8 cellular contexts compared by ENCODE assay signal in genomic region chr2:205681836-205682238, GRCh38. TPM values are rescaled to one million over a fixed set of nuclear protein-coding genes. Genes with fewer than 3 reads are reported as not detected.
A peak's percentile ranks its signal among the peaks of the same experiment; 100 is the strongest.
DNase-seq lines count a peak whose midpoint lies in the region; ATAC-seq and TF ChIP-seq lines count a peak whose summit lies in the region.

No MANE protein-coding gene starts in this region.

- WGBS in stomach, 5 donors: 0 to 2% (median 1%) methylated on average over 3 to 42 of the region's 42 CpGs

- intact Hi-C loops in natural killer cell (cut with micrococcal nuclease): no loop called here
- intact Hi-C loops in stomach (cut with DNase I; ENCODE audit: low total_unique reads): no loop called here

- no peaks in the 10 kb centered on the region for H3K9me3 Mint-ChIP-seq in natural killer cell treated with Interleukin-12 subunit alpha and Interleukin-12 subunit beta and Interleukin-15 and Interleukin-18, amount 100 ng/mL, for 72 hours
- H3K9me3 Mint-ChIP-seq in natural killer cell: no peaks in the 10 kb centered on the region
- H3K9me3 Mint-ChIP-seq in activated naive CD8-positive, alpha-beta T cell (ENCODE audit: low read depth): no peaks in the 10 kb centered on the region

- DNase-seq in natural killer cell treated with Interleukin-12 subunit alpha and Interleukin-12 subunit beta and Interleukin-15 and Interleukin-18, amount 100 ng/mL, for 72 hours (ENCODE audit: low spot score): no peak
- no peak for DNase-seq in natural killer cell
- DNase-seq in stomach: no peak
- no peak for DNase-seq in anterior cingulate cortex (lab: John Stamatoyannopoulos, UW)

- TF ChIP-seq CTCF in natural killer cell (IDR thresholded peaks at IDR 0.05) (no peak), stomach (IDR thresholded peaks at IDR 0.05) (no peak)

- ATAC-seq in natural killer cell treated with Interleukin-12 subunit alpha and Interleukin-12 subunit beta and Interleukin-15 and Interleukin-18, amount 100 ng/mL, for 72 hours: no peak
- ATAC-seq in natural killer cell (no peak), HG03354 (IDR thresholded peaks at IDR 0.05; ENCODE audit: poor library complexity, severe bottlenecking, unreplicated experiment) (peak; percentile 45), HG03342 (IDR thresholded peaks at IDR 0.05; ENCODE audit: unreplicated experiment) (no peak)

- H3K4me1 ChIP-seq in iPS-18a (ENCODE audit: control insufficient read depth, low read depth, low read length) (peaks cover 43% of the 10 kb centered on the region), stomach (peaks cover 14 to 68% (median 58%) of the 10 kb centered on the region in 4 donors)

- H3K27ac Mint-ChIP-seq in natural killer cell treated with Interleukin-12 subunit alpha and Interleukin-12 subunit beta and Interleukin-15 and Interleukin-18, amount 100 ng/mL, for 72 hours: no peak overlapping the region
- H3K27ac Mint-ChIP-seq in natural killer cell: no peak overlapping the region
- no peak overlapping the region for H3K27ac Mint-ChIP-seq in activated naive CD8-positive, alpha-beta T cell

- no peak for TF ChIP-seq EP300 in stomach (IDR thresholded peaks at IDR 0.05)

- peaks cover 4 to 7% of the 10 kb centered on the region in 2 donors for H3K4me1 Mint-ChIP-seq in natural killer cell treated with Interleukin-12 subunit alpha and Interleukin-12 subunit beta and Interleukin-15 and Interleukin-18, amount 100 ng/mL, for 72 hours (ENCODE audit: low read depth in 2 of 2)
- H3K4me1 Mint-ChIP-seq in natural killer cell: no peaks in the 10 kb centered on the region
- peaks cover 32% of the 10 kb centered on the region for H3K4me1 Mint-ChIP-seq in activated naive CD8-positive, alpha-beta T cell (ENCODE audit: low read depth)

- H3K36me3 ChIP-seq in iPS-18a (ENCODE audit: control insufficient read depth, low read depth, low read length) (no peaks in the 10 kb centered on the region), stomach (no peaks in the 10 kb centered on the region)

- peak overlapping the region; percentile 73 for H3K4me3 ChIP-seq in iPS-18a (ENCODE audit: low read length)
- peak overlapping the region; percentile 65 to 76 (median 70) for H3K4me3 ChIP-seq in stomach

- peak overlapping the region; percentile 28 for H3K4me3 Mint-ChIP-seq in natural killer cell treated with Interleukin-12 subunit alpha and Interleukin-12 subunit beta and Interleukin-15 and Interleukin-18, amount 100 ng/mL, for 72 hours
- H3K4me3 Mint-ChIP-seq in natural killer cell: no peak overlapping the region
- peak overlapping the region; percentile 86 for H3K4me3 Mint-ChIP-seq in activated naive CD8-positive, alpha-beta T cell

- H3K27ac ChIP-seq in iPS-18a (ENCODE audit: low read length) (no peak overlapping the region), stomach (peak overlapping the region; percentile 75 to 93 (median 88))

- no peak for TF ChIP-seq POLR2A in stomach (IDR thresholded peaks at IDR 0.05)

- no peaks in the 10 kb centered on the region for H3K36me3 Mint-ChIP-seq in natural killer cell treated with Interleukin-12 subunit alpha and Interleukin-12 subunit beta and Interleukin-15 and Interleukin-18, amount 100 ng/mL, for 72 hours
- no peaks in the 10 kb centered on the region for H3K36me3 Mint-ChIP-seq in natural killer cell
- H3K36me3 Mint-ChIP-seq in activated naive CD8-positive, alpha-beta T cell: no peaks in the 10 kb centered on the region

- H3K9me3 ChIP-seq in iPS-18a (ENCODE audit: control insufficient read depth, low read depth, low read length) (no peaks in the 10 kb centered on the region), stomach (no peaks in the 10 kb centered on the region)

- peak overlapping the region; percentile 77 for H3K9ac ChIP-seq in iPS-18a (ENCODE audit: low read length)

- H3K27me3 ChIP-seq in iPS-18a (ENCODE audit: control insufficient read depth, insufficient read depth, low read length): peaks cover 47% of the 10 kb centered on the region
- peaks cover 0 to 41% (median 29%) of the 10 kb centered on the region in 3 donors for H3K27me3 ChIP-seq in stomach

- H3K27me3 Mint-ChIP-seq in natural killer cell treated with Interleukin-12 subunit alpha and Interleukin-12 subunit beta and Interleukin-15 and Interleukin-18, amount 100 ng/mL, for 72 hours: peaks cover 50 to 64% of the 10 kb centered on the region in 2 donors
- H3K27me3 Mint-ChIP-seq in natural killer cell (ENCODE audit: low read depth in 2 of 2): peaks cover 54 to 69% of the 10 kb centered on the region in 2 donors
- peaks cover 35% of the 10 kb centered on the region for H3K27me3 Mint-ChIP-seq in activated naive CD8-positive, alpha-beta T cell

RNA-seq across cellular contexts. Expression of gene NRP2, which starts 0.5 kb away (rescaled TPM):
- total RNA-seq in natural killer cell treated with Interleukin-12 subunit alpha and Interleukin-12 subunit beta and Interleukin-15 and Interleukin-18, amount 100 ng/mL, for 72 hours: 1 to 10 TPM; 1.5 to 2.6 TPM
- total RNA-seq in natural killer cell (under 1 TPM in 1 of 3 donors, not detected in 2; 0.40 TPM), stomach (100 to 1,000 TPM in 2 of 5 donors, 10 to 100 TPM in 3; 21.0 to 166 (median 56.9) TPM)
- polyA plus RNA-seq in stomach: 10 to 100 TPM in 1 of 3 donors, 1 to 10 TPM in 1, under 1 TPM in 1; 0.92 to 13.2 (median 2.9) TPM

Comparison
In these comparisons a context has a peak if more than half of its experiments do, and no peak if none do; other contexts are left out.
1. RNA of gene NRP2, which starts 0.5 kb away (total RNA-seq): 21.0 to 166 TPM in stomach; 1.5 to 2.6 TPM in natural killer cell treated with Interleukin-12 subunit alpha and Interleukin-12 subunit beta and Interleukin-15 and Interleukin-18, amount 100 ng/mL, for 72 hours and 0.40 TPM in natural killer cell; every median in the first group is over 4 times any median in the second.